In the genomic region with DNA sequence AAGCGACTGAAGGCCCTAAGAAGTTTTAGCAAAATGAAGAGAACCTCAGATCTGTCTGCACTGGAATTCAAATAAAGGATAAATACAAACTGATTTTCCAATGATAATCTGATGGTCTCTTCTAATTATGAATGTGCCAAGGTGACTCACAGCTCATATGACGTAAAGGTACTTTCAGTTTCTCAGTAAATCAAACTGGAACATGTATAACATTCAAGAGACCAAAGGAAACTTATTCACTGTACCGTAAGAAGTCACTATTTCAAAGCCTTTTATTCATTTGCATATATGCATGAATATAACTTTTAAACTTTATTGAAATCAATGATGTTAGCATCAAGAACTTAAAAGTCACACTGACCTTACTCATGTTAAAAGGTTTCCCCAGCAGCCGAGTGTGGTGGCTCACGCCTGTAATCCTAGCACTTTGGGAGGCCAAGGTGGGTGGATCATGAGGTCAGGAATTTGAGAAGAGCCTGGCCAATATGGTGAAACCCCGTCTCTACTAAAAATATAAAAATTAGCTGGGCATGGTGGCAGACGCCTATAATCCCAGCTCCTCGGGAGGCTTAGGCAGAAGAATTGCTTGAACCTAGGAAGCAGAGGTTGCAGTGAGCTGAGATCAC, we compare ENCODE assay signal across 16 cellular contexts. TPM values are rescaled to one million over a fixed set of nuclear protein-coding genes. Genes with fewer than 3 reads are reported as not detected.
DNase-seq lines count a peak whose midpoint lies in the region; ATAC-seq and TF ChIP-seq lines count a peak whose summit lies in the region.
"Had no signal": no experiment of that assay in that cellular context is flagged by ENCODE, and none has a peak within 500 bp of the region (broad histone marks: within the 10 kb centered on the region; RNA-seq: fewer than 3 reads in every experiment).

No MANE protein-coding gene starts in this region.

- H3K4me1 Mint-ChIP-seq in activated CD4-positive, alpha-beta memory T cell treated with anti-CD3 and anti-CD28 coated beads for 36 hours (ENCODE audit: low read depth), result peaks cover 21% of the 10 kb centered on the region
- H3K4me1 Mint-ChIP-seq: brain, WTC11 had no signal

- no peaks in the 10 kb centered on the region for H3K9me3 Mint-ChIP-seq in activated CD4-positive, alpha-beta memory T cell treated with anti-CD3 and anti-CD28 coated beads for 36 hours
- H3K9me3 Mint-ChIP-seq: brain, WTC11 had no signal

- peak overlapping the region; percentile 51 for H3K27ac Mint-ChIP-seq in activated CD4-positive, alpha-beta memory T cell treated with anti-CD3 and anti-CD28 coated beads for 36 hours

- H3K27me3 Mint-ChIP-seq in activated CD4-positive, alpha-beta memory T cell treated with anti-CD3 and anti-CD28 coated beads for 36 hours, result no peaks in the 10 kb centered on the region
- H3K27me3 Mint-ChIP-seq: brain had no signal

- POLR2A ChIA-PET in activated CD4-positive, alpha-beta memory T cell treated with anti-CD3 and anti-CD28 coated beads for 36 hours (lab: Charles Lee), result interaction anchor here (0.6 kb wide), 3 partner anchors 36 to 139 kb away, joined by 3 to 5 read pairs (median 5); partner anchors contain the start of genes ACAD10 and BRAP

- TF ChIP-seq POLR2A in lower leg skin (IDR thresholded peaks at IDR 0.05), result no peak

- no peak overlapping the region for H3K4me3 ChIP-seq in lower leg skin (ENCODE audit: low read depth, poor library complexity, severe bottlenecking)
- H3K4me3 ChIP-seq: transverse colon had no signal

- WGBS in lower leg skin, 2 donors, result 86 to 87% methylated on average over 8 of the region's 8 CpGs

- intact Hi-C loops in activated CD4-positive, alpha-beta memory T cell treated with anti-CD3 and anti-CD28 coated beads for 36 hours (cut with micrococcal nuclease), result loop anchor here (2.0 to 5.0 kb wide), 3 partner anchors 18 to 145 kb away; partner anchors contain the start of gene ATXN2
- intact Hi-C loops in lower leg skin (cut with DNase I; ENCODE audit: low total_unique reads), result no loop called here

- no peak overlapping the region for H3K4me3 Mint-ChIP-seq in activated CD4-positive, alpha-beta memory T cell treated with anti-CD3 and anti-CD28 coated beads for 36 hours
- H3K4me3 Mint-ChIP-seq: brain, WTC11 had no signal

- DNase-seq in activated CD4-positive, alpha-beta T cell treated with anti-CD3 and anti-CD28 coated beads for 48 hours, result peak; percentile 52
- DNase-seq in activated CD4-positive, alpha-beta T cell treated with anti-CD3 and anti-CD28 coated beads for 1 hour, result no peak
- DNase-seq in activated CD4-positive, alpha-beta memory T cell treated with anti-CD3 and anti-CD28 coated beads for 36 hours, result peak; percentile 54
- DNase-seq in central memory CD4-positive, alpha-beta T cell, result peak; percentile 15
- DNase-seq in stimulated activated CD4-positive, alpha-beta T cell treated with anti-CD3 and anti-CD28 coated beads, TNF-alpha, amount 100 ng/mL, for 24 hours (ENCODE audit: low read depth in 3 of 3), result peak in 2 of 3 experiments; percentile 7 to 21
- DNase-seq in OCI-M2 (lab: John Stamatoyannopoulos, UW; ENCODE audit: unreplicated experiment) (no peak), lower leg skin (ENCODE audit: low spot score in 2 of 2) (no peak)
- DNase-seq: DMS153; erythroblast; NCI-H2029 treated with DMSO at 0.1 percent for 48 hours; NK-92 treated with Interleukin-12 subunit alpha and Interleukin-12 subunit beta, amount 100 ng/mL, for 24 hours; SK-N-SH; transverse colon had no signal

- no peak for ATAC-seq in HG02759 (IDR thresholded peaks at IDR 0.05; ENCODE audit: unreplicated experiment)
- ATAC-seq: WTC11 had no signal

- H3K36me3 Mint-ChIP-seq in activated CD4-positive, alpha-beta memory T cell treated with anti-CD3 and anti-CD28 coated beads for 36 hours, result peaks cover 26% of the 10 kb centered on the region

- TF ChIP-seq CTCF in lower leg skin (IDR thresholded peaks at IDR 0.05), result no peak

- CTCF ChIA-PET in activated CD4-positive, alpha-beta memory T cell treated with anti-CD3 and anti-CD28 coated beads for 36 hours (lab: Charles Lee), result interaction anchor here (0.6 kb wide), 1 partner anchor 45 kb away, joined by 3 read pairs; no protein-coding TSS in a partner anchor

RNA-seq across cellular contexts. Expression of gene ATXN2, which starts 52.2 kb away (rescaled TPM):
- 10 to 100 TPM; 38.2 to 39.4 TPM for total RNA-seq in activated CD4-positive, alpha-beta memory T cell treated with anti-CD3 and anti-CD28 coated beads for 36 hours
- total RNA-seq in lower leg skin, result 10 to 100 TPM; 20.3 to 42.9 (median 25.9) TPM

Comparison
In these comparisons a context has a peak if more than half of its experiments do, and no peak if none do; other contexts are left out.
1. DNase-seq: peak in activated CD4-positive, alpha-beta T cell treated with anti-CD3 and anti-CD28 coated beads for 48 hours (single experiment), activated CD4-positive, alpha-beta memory T cell treated with anti-CD3 and anti-CD28 coated beads for 36 hours (single experiment), central memory CD4-positive, alpha-beta T cell (single experiment) and stimulated activated CD4-positive, alpha-beta T cell treated with anti-CD3 and anti-CD28 coated beads, TNF-alpha, amount 100 ng/mL, for 24 hours (2 of 3); none in activated CD4-positive, alpha-beta T cell treated with anti-CD3 and anti-CD28 coated beads for 1 hour (single experiment), OCI-M2 (single experiment) and lower leg skin (0 of 2).